14 cellular contexts compared by ENCODE assay signal in the genomic region with DNA sequence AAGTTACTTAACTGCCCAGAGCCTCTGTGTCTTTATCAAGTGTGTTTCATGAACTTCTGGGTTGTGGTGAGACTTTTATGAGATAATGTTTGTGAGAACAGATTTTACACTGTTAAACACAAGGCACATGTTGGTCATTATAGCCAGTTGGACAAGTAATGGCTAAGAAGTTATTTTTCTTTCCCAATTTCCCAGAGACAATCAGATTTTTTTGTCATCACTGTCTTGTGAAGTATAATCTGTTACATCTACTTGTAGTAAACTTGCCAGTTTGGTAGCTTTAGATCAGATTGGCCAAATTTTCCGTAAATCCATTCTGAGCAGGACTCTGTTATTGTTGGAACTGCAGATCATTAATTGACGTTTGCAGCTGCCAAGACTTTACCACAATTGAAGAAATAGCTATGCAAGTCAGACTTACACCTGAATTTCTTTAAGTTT.
"Had no signal": no experiment of that assay in that cellular context is flagged by ENCODE, and none has a peak within 500 bp of the region (broad histone marks: within the 10 kb centered on the region; RNA-seq: fewer than 3 reads in every experiment).

No MANE protein-coding gene starts in this region.

- H3K9me3 ChIP-seq: ascending aorta, tibial nerve, vagina had no signal

- H3K4me3 ChIP-seq: ascending aorta, tibial nerve, vagina had no signal

- H3K4me1 ChIP-seq: ascending aorta had no signal

- H3K27ac ChIP-seq: ascending aorta, tibial nerve, vagina, WERI-Rb-1 had no signal

- ATAC-seq: activated CD4-positive, alpha-beta T cell treated with anti-CD3 and anti-CD28 coated beads for 36 hours; effector memory CD8-positive, alpha-beta T cell; left lobe of liver had no signal

- H3K36me3 ChIP-seq: ascending aorta, tibial nerve, vagina, WERI-Rb-1 had no signal

- H3K27me3 ChIP-seq: ascending aorta, tibial nerve, vagina had no signal

- DNase-seq: activated CD4-positive, alpha-beta memory T cell treated with anti-CD3 and anti-CD28 coated beads, Interleukin-2, amount 10 ng/mL, durations not matched to agents 7 days and 5 days; activated CD4-positive, alpha-beta T cell treated with anti-CD3 and anti-CD28 coated beads for 36 hours; activated CD8-positive, alpha-beta memory T cell treated with anti-CD3 and anti-CD28 coated beads, Interleukin-2, amount 50 U/mL, for 4 hours; activated naive CD8-positive, alpha-beta T cell treated with anti-CD3 and anti-CD28 coated beads, Interleukin-2, amount 10 ng/mL, durations not matched to agents 7 days and 5 days; effector memory CD8-positive, alpha-beta T cell; foreskin melanocyte; islet precursor cell; small intestine; SW 1271; WERI-Rb-1 had no signal
